Comparison of ENCODE assay signal across 27 cellular contexts in the genomic region with DNA sequence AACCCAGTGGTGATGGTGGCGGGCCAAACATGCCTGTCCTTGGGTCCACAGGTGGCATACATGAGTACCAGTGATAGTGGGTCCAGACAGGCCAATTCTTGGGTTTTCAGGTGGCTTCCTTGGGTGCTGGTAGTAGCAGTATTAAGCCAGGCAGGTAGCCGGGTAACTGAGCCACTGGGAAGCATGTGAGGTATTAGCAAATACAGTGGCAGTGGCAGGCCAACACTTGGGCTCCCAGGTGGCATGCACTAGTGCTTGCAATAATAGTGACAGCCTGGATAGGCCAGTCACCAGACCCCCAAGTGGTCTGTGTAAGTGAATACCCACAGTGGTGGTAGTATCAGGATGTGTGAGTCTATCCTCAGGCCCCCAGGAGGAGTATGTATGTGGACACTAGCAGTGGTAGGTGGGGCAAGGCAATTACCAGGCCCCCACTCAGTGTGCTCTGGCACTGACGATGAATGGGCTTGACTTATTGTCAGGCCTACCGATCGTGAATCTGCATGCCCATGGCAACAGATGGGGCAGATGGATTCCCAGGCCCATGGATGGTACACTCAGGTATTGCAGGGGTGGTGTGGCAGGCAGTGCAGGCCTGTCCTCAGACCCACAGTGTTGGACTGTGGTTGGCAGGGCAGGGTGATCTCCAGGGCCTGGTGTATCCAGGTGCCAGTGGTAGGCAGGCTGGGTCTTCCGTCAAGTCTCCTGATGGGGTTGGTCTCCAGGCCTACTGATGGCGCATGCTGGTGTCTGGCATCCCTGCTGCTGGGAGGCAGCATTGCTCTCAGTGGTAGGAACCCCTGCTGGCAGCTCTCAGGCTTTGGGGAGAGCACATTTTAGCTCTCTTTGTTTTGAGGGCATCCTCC.
"Had no signal": no experiment of that assay in that cellular context is flagged by ENCODE, and none has a peak within 500 bp of the region (broad histone marks: within the 10 kb centered on the region; RNA-seq: fewer than 3 reads in every experiment).

No MANE protein-coding gene starts in this region.

- H3K27me3 ChIP-seq: MG63, SJSA1 had no signal

- H3K4me1 Mint-ChIP-seq: activated CD8-positive, alpha-beta memory T cell treated with anti-CD3 and anti-CD28 coated beads, Interleukin-2, amount 10 ng/mL, durations not matched to agents 7 days and 5 days had no signal

- ATAC-seq: activated CD4-positive, CD25-positive, alpha-beta regulatory T cell treated with anti-CD3 and anti-CD28 coated beads, Interleukin-2, amount 50 U/mL, for 24 hours; activated CD8-positive, alpha-beta memory T cell treated with anti-CD3 and anti-CD28 coated beads, Interleukin-2, amount 10 ng/mL, durations not matched to agents 7 days and 5 days; Panc1; SK-N-SH treated with all-trans-retinoic acid at 6 μM for 48 hours had no signal

- H3K9me3 ChIP-seq: MG63, SJSA1 had no signal

- H3K4me1 ChIP-seq: SJSA1 had no signal

- H3K4me3 ChIP-seq: MG63, SJSA1 had no signal

- H3K27ac ChIP-seq: RWPE1, SJSA1 had no signal

- H3K27ac Mint-ChIP-seq: activated CD8-positive, alpha-beta memory T cell treated with anti-CD3 and anti-CD28 coated beads, Interleukin-2, amount 10 ng/mL, durations not matched to agents 7 days and 5 days; activated naive CD4-positive, alpha-beta T cell treated with anti-CD3 and anti-CD28 coated beads for 36 hours; activated naive CD8-positive, alpha-beta T cell; activated T-cell treated with anti-CD3 and anti-CD28 coated beads, Interleukin-2, amount 50 U/mL, for 24 hours had no signal

- H3K36me3 ChIP-seq: MG63, SJSA1 had no signal

- DNase-seq: activated CD4-positive, alpha-beta T cell treated with anti-CD3 and anti-CD28 coated beads for 48 hours; activated CD4-positive, alpha-beta T cell treated with anti-CD3 and anti-CD28 coated beads, Interleukin-2, amount 50 U/mL, for 4 hours; activated CD8-positive, alpha-beta memory T cell treated with anti-CD3 and anti-CD28 coated beads, Interleukin-2, amount 10 ng/mL, durations not matched to agents 7 days and 5 days; activated gamma-delta T cell; activated naive CD4-positive, alpha-beta T cell treated with anti-CD3 and anti-CD28 coated beads for 36 hours; activated T-cell treated with anti-CD3 and anti-CD28 coated beads, Interleukin-2, amount 50 U/mL, for 24 hours; amygdala; MG63; MV-4-11; NCI-H1092 treated with DMSO at 0.1 percent for 48 hours; NCI-H1417 treated with DMSO at 0.1 percent for 48 hours; NCI-H1694; NCI-H2029; NCI-H2107; NCI-H345; NCI-H510A treated with DMSO at 0.1 percent for 48 hours; NCI-H69; NK-92 treated with Interleukin-12 subunit alpha and Interleukin-12 subunit beta, amount 100 ng/mL, for 24 hours; OCI-M1; SHP77; SW 1271 had no signal

- H3K36me3 Mint-ChIP-seq: activated naive CD8-positive, alpha-beta T cell had no signal

- H3K4me3 Mint-ChIP-seq: activated CD8-positive, alpha-beta memory T cell treated with anti-CD3 and anti-CD28 coated beads, Interleukin-2, amount 10 ng/mL, durations not matched to agents 7 days and 5 days; activated naive CD4-positive, alpha-beta T cell treated with anti-CD3 and anti-CD28 coated beads for 36 hours; activated naive CD8-positive, alpha-beta T cell; activated T-cell treated with anti-CD3 and anti-CD28 coated beads, Interleukin-2, amount 50 U/mL, for 24 hours had no signal

- H3K27me3 Mint-ChIP-seq: activated CD8-positive, alpha-beta memory T cell treated with anti-CD3 and anti-CD28 coated beads, Interleukin-2, amount 10 ng/mL, durations not matched to agents 7 days and 5 days; activated T-cell treated with anti-CD3 and anti-CD28 coated beads, Interleukin-2, amount 50 U/mL, for 24 hours had no signal
